ENCODE assay signal across 1 cellular context in genomic region chr4:145276044-145276443, GRCh38.
A peak's percentile ranks its signal among the peaks of the same experiment; 100 is the strongest.
TF ChIP-seq lines count a peak whose summit lies in the region.

No MANE protein-coding gene starts in this region.

TF ChIP-seq in HepG2, 621 proteins besides CTCF, POLR2A, EP300 and RAD21 (continued from another document):
- TF ChIP-seq NFAT5 (CRISPR knock-in tag; IDR thresholded peaks at IDR 0.05) = no peak
- TF ChIP-seq FIP1L1 (IDR thresholded peaks at IDR 0.05; ENCODE audit: borderline replicate concordance, insufficient read depth, low read depth, low read length) = no peak
- peak; percentile 92 for TF ChIP-seq MAFF (IDR thresholded peaks at IDR 0.05; ENCODE audit: low read depth, low read length)
